ENCODE assay signal across 19 cellular contexts in genomic region chr14:57846631-57847030, GRCh38. TPM values are rescaled to one million over a fixed set of nuclear protein-coding genes. Genes with fewer than 3 reads are reported as not detected.
"Had no signal": no experiment of that assay in that cellular context is flagged by ENCODE, and none has a peak within 500 bp of the region (broad histone marks: within the 10 kb centered on the region; RNA-seq: fewer than 3 reads in every experiment).

No MANE protein-coding gene starts in this region.

- H3K4me1 ChIP-seq: esophagus squamous epithelium, sigmoid colon, testis had no signal

- H3K27ac ChIP-seq: esophagus squamous epithelium, gastroesophageal sphincter had no signal

- DNase-seq: activated CD4-positive, alpha-beta T cell treated with anti-CD3 and anti-CD28 coated beads, Interleukin-2, amount 50 U/mL, for 48 hours; activated gamma-delta T cell treated with Interleukin-2 at 50 U/mL for 16 hours; activated naive CD8-positive, alpha-beta T cell treated with anti-CD3 and anti-CD28 coated beads for 36 hours; activated T-cell treated with anti-CD3 and anti-CD28 coated beads, Interleukin-2, amount 50 U/mL, for 48 hours; anterior cingulate cortex; esophagus squamous epithelium; hippocampal formation; kidney glomerular epithelial cell; naive thymus-derived CD8-positive, alpha-beta T cell; sigmoid colon; stimulated activated CD4-positive, alpha-beta T cell treated with anti-CD3 and anti-CD28 coated beads, Interleukin-12 subunit alpha, Interleukin-12 subunit beta, amount 100 ng/mL, for 4 hours; stimulated activated naive CD8-positive, alpha-beta T cell treated with anti-CD3 and anti-CD28 coated beads, Interleukin-15, Interleukin-2, amounts not matched to agents 100 U/mL and 50 U/mL, for 24 hours; T-helper 2 cell; testis had no signal

- H3K36me3 Mint-ChIP-seq: activated naive CD8-positive, alpha-beta T cell treated with anti-CD3 and anti-CD28 coated beads for 36 hours; naive thymus-derived CD8-positive, alpha-beta T cell had no signal

- H3K4me3 Mint-ChIP-seq: activated naive CD8-positive, alpha-beta T cell treated with anti-CD3 and anti-CD28 coated beads for 36 hours; naive thymus-derived CD8-positive, alpha-beta T cell had no signal

- H3K4me3 ChIP-seq: esophagus squamous epithelium, gastroesophageal sphincter, lung, sigmoid colon, testis had no signal

- H3K9me3 Mint-ChIP-seq: activated naive CD8-positive, alpha-beta T cell treated with anti-CD3 and anti-CD28 coated beads for 36 hours had no signal

- H3K36me3 ChIP-seq: esophagus squamous epithelium, gastroesophageal sphincter, sigmoid colon had no signal

- ATAC-seq: activated CD4-positive, CD25-positive, alpha-beta regulatory T cell treated with anti-CD3 and anti-CD28 coated beads, Interleukin-2, amount 50 U/mL, for 24 hours; gastroesophageal sphincter; naive thymus-derived CD8-positive, alpha-beta T cell; stimulated activated naive CD8-positive, alpha-beta T cell treated with anti-CD3 and anti-CD28 coated beads, Interleukin-15, Interleukin-2, amounts not matched to agents 100 U/mL and 50 U/mL, for 24 hours had no signal

- H3K27ac Mint-ChIP-seq: activated naive CD8-positive, alpha-beta T cell treated with anti-CD3 and anti-CD28 coated beads for 36 hours; naive thymus-derived CD8-positive, alpha-beta T cell; progenitor cell of endocrine pancreas had no signal

- H3K9me3 ChIP-seq: esophagus squamous epithelium, gastroesophageal sphincter, sigmoid colon, testis had no signal

- H3K27me3 ChIP-seq: esophagus squamous epithelium, gastroesophageal sphincter, sigmoid colon, testis had no signal

- H3K4me1 Mint-ChIP-seq: activated naive CD8-positive, alpha-beta T cell treated with anti-CD3 and anti-CD28 coated beads for 36 hours; naive thymus-derived CD8-positive, alpha-beta T cell had no signal

RNA-seq across cellular contexts. Expression of gene SLC35F4, which starts 19.3 kb away (rescaled TPM):
- total RNA-seq: activated naive CD8-positive, alpha-beta T cell treated with anti-CD3 and anti-CD28 coated beads for 36 hours; esophagus squamous epithelium; gastroesophageal sphincter; lung; mononuclear cell; naive thymus-derived CD8-positive, alpha-beta T cell; sigmoid colon had no signal
